ENCODE assay signal across 9 cellular contexts in genomic region chr15:43517354-43518072, GRCh38.
DNase-seq lines count a peak whose midpoint lies in the region; ATAC-seq and TF ChIP-seq lines count a peak whose summit lies in the region.
"Had no signal": no experiment of that assay in that cellular context is flagged by ENCODE, and none has a peak within 500 bp of the region (broad histone marks: within the 10 kb centered on the region; RNA-seq: fewer than 3 reads in every experiment).

MAP1A (plus strand) TSS chr15:43517608; CDS start chr15:43521474, 3,866 bp downstream.

- H3K27ac ChIP-seq in DND-41 (ENCODE audit: low read length) (peak within 1 kb of the TSS; percentile 97), cingulate gyrus (ENCODE audit: low read depth, low read length) (peak within 1 kb of the TSS; percentile 97)

- peaks cover 26% of the 10 kb centered on the region for H3K36me3 ChIP-seq in DND-41 (ENCODE audit: insufficient read depth, low read length)

- H3K9ac ChIP-seq in DND-41 (ENCODE audit: low read depth, low read length), result peak within 1 kb of the TSS; percentile 75

- peaks cover 52% of the 10 kb centered on the region for H3K4me1 Mint-ChIP-seq in stimulated activated naive CD8-positive, alpha-beta T cell treated with anti-CD3 and anti-CD28 coated beads, Interleukin-15, amount 100 ng/mL, for 72 hours

- H3K27me3 ChIP-seq in DND-41 (ENCODE audit: insufficient read depth, low read length, poor library complexity), result no peaks in the 10 kb centered on the region

- H3K79me2 ChIP-seq in DND-41 (ENCODE audit: insufficient read depth, low read length), result peaks cover 52% of the 10 kb centered on the region

- peak within 1 kb of the TSS; percentile 77 to 87 for H3K4me3 Mint-ChIP-seq in stimulated activated naive CD8-positive, alpha-beta T cell treated with anti-CD3 and anti-CD28 coated beads, Interleukin-15, amount 100 ng/mL, for 72 hours

- peaks cover 24% of the 10 kb centered on the region; the same call in 1 of the 2 replicates for H4K20me1 ChIP-seq in DND-41 (ENCODE audit: insufficient read depth, low read length)

- H3K4me3 ChIP-seq in DND-41 (ENCODE audit: low read depth in 1 of 2, low read length in 2 of 2), result peak within 1 kb of the TSS; percentile 53 to 92; a peak in 3 of 4 replicates

- H3K27me3 Mint-ChIP-seq in stimulated activated naive CD8-positive, alpha-beta T cell treated with anti-CD3 and anti-CD28 coated beads, Interleukin-15, amount 100 ng/mL, for 72 hours, result peaks cover 46% of the 10 kb centered on the region

- H3K4me1 ChIP-seq in DND-41 (ENCODE audit: insufficient read depth, low read length), result peaks cover 69% of the 10 kb centered on the region

- peak within 1 kb of the TSS in 1 of 2 donors; percentile 59 for H3K27ac Mint-ChIP-seq in stimulated activated naive CD8-positive, alpha-beta T cell treated with anti-CD3 and anti-CD28 coated beads, Interleukin-15, amount 100 ng/mL, for 72 hours

- no peak for TF ChIP-seq CTCF in DND-41 (IDR thresholded peaks at IDR 0.05; ENCODE audit: borderline replicate concordance, extremely low read depth, low read length, poor library complexity, severe bottlenecking)

- DNase-seq in DND-41, result peak; percentile 82
- peak; percentile 71 for DNase-seq in NCI-H2227 (lab: John Stamatoyannopoulos, UW; ENCODE audit: unreplicated experiment)
- peak; percentile 26 for DNase-seq in kidney glomerular epithelial cell (lab: John Stamatoyannopoulos, UW)
- no peak for DNase-seq in stimulated activated naive CD8-positive, alpha-beta T cell treated with anti-CD3 and anti-CD28 coated beads, Interleukin-15, amount 100 ng/mL, for 72 hours
- DNase-seq in stimulated activated naive CD4-positive, alpha-beta T cell (lab: John Stamatoyannopoulos, UW), result no peak
- DNase-seq in activated gamma-delta T cell treated with Interleukin-2 at 50 U/mL for 16 hours, result no peak
- no peak for DNase-seq in HuH-7 (ENCODE audit: low spot score)

- peak within 1 kb of the TSS; percentile 81 for H3K4me2 ChIP-seq in DND-41 (ENCODE audit: insufficient read depth, low read length)

- no peaks in the 10 kb centered on the region for H3K9me3 ChIP-seq in DND-41 (ENCODE audit: insufficient read depth, low read length, severe bottlenecking)

- ATAC-seq in DND-41 (ENCODE audit: insufficient read depth, low read depth), result peak; percentile 54
- peak; percentile 41 for ATAC-seq in stimulated activated naive CD8-positive, alpha-beta T cell treated with anti-CD3 and anti-CD28 coated beads, Interleukin-15, amount 100 ng/mL, for 72 hours

- no peaks in the 10 kb centered on the region for H3K9me3 Mint-ChIP-seq in stimulated activated naive CD8-positive, alpha-beta T cell treated with anti-CD3 and anti-CD28 coated beads, Interleukin-15, amount 100 ng/mL, for 72 hours
- H3K9me3 Mint-ChIP-seq: IgD-negative memory B cell had no signal

- H2AFZ ChIP-seq in DND-41 (ENCODE audit: low read depth, low read length), result peak within 1 kb of the TSS; percentile 67

Comparison
In these comparisons a context has a peak if more than half of its experiments do, and no peak if none do; other contexts are left out.
1. DNase-seq: peak in DND-41 (single experiment), NCI-H2227 (single experiment) and kidney glomerular epithelial cell (single experiment); none in stimulated activated naive CD8-positive, alpha-beta T cell treated with anti-CD3 and anti-CD28 coated beads, Interleukin-15, amount 100 ng/mL, for 72 hours (0 of 2), stimulated activated naive CD4-positive, alpha-beta T cell (0 of 6), activated gamma-delta T cell treated with Interleukin-2 at 50 U/mL for 16 hours (single experiment) and HuH-7 (single experiment).